In genomic region chr2:226667736-226668135, GRCh38 we compare ENCODE assay signal across 28 cellular contexts.
"Had no signal": no experiment of that assay in that cellular context is flagged by ENCODE, and none has a peak within 500 bp of the region (broad histone marks: within the 10 kb centered on the region; RNA-seq: fewer than 3 reads in every experiment).

No MANE protein-coding gene starts in this region.

- H3K27me3 ChIP-seq: ascending aorta had no signal

- DNase-seq: activated CD4-positive, alpha-beta memory T cell treated with anti-CD3 and anti-CD28 coated beads, Interleukin-2, amount 10 ng/mL, durations not matched to agents 7 days and 5 days; activated CD4-positive, alpha-beta T cell treated with anti-CD3 and anti-CD28 coated beads for 36 hours; activated CD4-positive, alpha-beta T cell treated with anti-CD3 and anti-CD28 coated beads, Interleukin-2, amount 10 ng/mL, durations not matched to agents 7 days and 5 days; activated CD4-positive, alpha-beta T cell treated with anti-CD3 and anti-CD28 coated beads, Interleukin-2, amount 50 U/mL, for 4 hours; activated CD4-positive, CD25-positive, alpha-beta regulatory T cell; activated CD4-positive, CD25-positive, alpha-beta regulatory T cell treated with anti-CD3 and anti-CD28 coated beads, Interleukin-2, amount 50 U/mL, for 72 hours; activated CD8-positive, alpha-beta memory T cell treated with anti-CD3 and anti-CD28 coated beads, Interleukin-2, amount 50 U/mL, for 48 hours; activated gamma-delta T cell; activated naive CD4-positive, alpha-beta T cell; activated naive CD4-positive, alpha-beta T cell treated with anti-CD3 and anti-CD28 coated beads, Interleukin-2, amount 10 ng/mL, durations not matched to agents 7 days and 5 days; activated naive CD8-positive, alpha-beta T cell treated with anti-CD3 and anti-CD28 coated beads, Interleukin-2, amount 10 ng/mL, durations not matched to agents 7 days and 5 days; activated T-cell treated with anti-CD3 and anti-CD28 coated beads for 4 hours; activated T-cell treated with anti-CD3 and anti-CD28 coated beads, Interleukin-2, amount 50 U/mL, for 24 hours; activated T-cell treated with anti-CD3 and anti-CD28 coated beads, Interleukin-2, amount 50 U/mL, for 72 hours; dorsolateral prefrontal cortex; effector memory CD4-positive, alpha-beta T cell; endodermal cell; foreskin fibroblast; T-helper 2 cell had no signal

- H3K36me3 Mint-ChIP-seq: activated naive CD4-positive, alpha-beta T cell treated with anti-CD3 and anti-CD28 coated beads, Interleukin-2, amount 10 ng/mL, durations not matched to agents 7 days and 5 days; activated naive CD4-positive, alpha-beta T cell treated with anti-CD3 and anti-CD28 coated beads, Interleukin-2, amount 50 U/mL, for 72 hours; activated naive CD8-positive, alpha-beta T cell treated with anti-CD3 and anti-CD28 coated beads, Interleukin-2, amount 10 ng/mL, durations not matched to agents 7 days and 5 days; brain had no signal

- H3K9me3 ChIP-seq: ascending aorta had no signal

- H3K4me1 Mint-ChIP-seq: activated CD4-positive, alpha-beta memory T cell treated with anti-CD3 and anti-CD28 coated beads, Interleukin-2, amount 10 ng/mL, durations not matched to agents 7 days and 5 days; activated CD4-positive, alpha-beta T cell treated with anti-CD3 and anti-CD28 coated beads for 36 hours; activated CD4-positive, alpha-beta T cell treated with anti-CD3 and anti-CD28 coated beads, Interleukin-2, amount 10 ng/mL, durations not matched to agents 7 days and 5 days; activated naive CD4-positive, alpha-beta T cell treated with anti-CD3 and anti-CD28 coated beads, Interleukin-2, amount 10 ng/mL, durations not matched to agents 7 days and 5 days; activated naive CD8-positive, alpha-beta T cell treated with anti-CD3 and anti-CD28 coated beads, Interleukin-2, amount 10 ng/mL, durations not matched to agents 7 days and 5 days; central memory CD8-positive, alpha-beta T cell had no signal

- H3K9me3 Mint-ChIP-seq: activated CD4-positive, alpha-beta memory T cell treated with anti-CD3 and anti-CD28 coated beads, Interleukin-2, amount 10 ng/mL, durations not matched to agents 7 days and 5 days; activated CD4-positive, alpha-beta T cell treated with anti-CD3 and anti-CD28 coated beads, Interleukin-2, amount 10 ng/mL, durations not matched to agents 7 days and 5 days; activated naive CD4-positive, alpha-beta T cell treated with anti-CD3 and anti-CD28 coated beads, Interleukin-2, amount 10 ng/mL, durations not matched to agents 7 days and 5 days; activated T-cell treated with anti-CD3 and anti-CD28 coated beads, Interleukin-2, amount 50 U/mL, for 24 hours; activated T-cell treated with anti-CD3 and anti-CD28 coated beads, Interleukin-2, amount 50 U/mL, for 72 hours; central memory CD8-positive, alpha-beta T cell; dendritic cell treated with granulocyte-macrophage colony-stimulating factor and Interleukin-4, amounts not matched to agents 40 ng/mL and 50 ng/mL, for 4 days; endodermal cell had no signal

- H3K4me3 ChIP-seq: ascending aorta, coronary artery, dorsolateral prefrontal cortex had no signal

- H3K4me3 Mint-ChIP-seq: activated CD4-positive, alpha-beta memory T cell treated with anti-CD3 and anti-CD28 coated beads, Interleukin-2, amount 10 ng/mL, durations not matched to agents 7 days and 5 days; activated CD4-positive, alpha-beta T cell treated with anti-CD3 and anti-CD28 coated beads for 36 hours; activated CD4-positive, alpha-beta T cell treated with anti-CD3 and anti-CD28 coated beads, Interleukin-2, amount 10 ng/mL, durations not matched to agents 7 days and 5 days; activated naive CD4-positive, alpha-beta T cell treated with anti-CD3 and anti-CD28 coated beads, Interleukin-2, amount 10 ng/mL, durations not matched to agents 7 days and 5 days; activated naive CD8-positive, alpha-beta T cell treated with anti-CD3 and anti-CD28 coated beads, Interleukin-2, amount 10 ng/mL, durations not matched to agents 7 days and 5 days; activated T-cell treated with anti-CD3 and anti-CD28 coated beads, Interleukin-2, amount 50 U/mL, for 24 hours; activated T-cell treated with anti-CD3 and anti-CD28 coated beads, Interleukin-2, amount 50 U/mL, for 72 hours; brain; central memory CD8-positive, alpha-beta T cell; dendritic cell treated with granulocyte-macrophage colony-stimulating factor and Interleukin-4, amounts not matched to agents 40 ng/mL and 50 ng/mL, for 4 days; endodermal cell had no signal

- H3K36me3 ChIP-seq: ascending aorta had no signal

- H3K27ac Mint-ChIP-seq: activated CD4-positive, alpha-beta memory T cell treated with anti-CD3 and anti-CD28 coated beads, Interleukin-2, amount 10 ng/mL, durations not matched to agents 7 days and 5 days; activated CD4-positive, alpha-beta T cell treated with anti-CD3 and anti-CD28 coated beads for 36 hours; activated CD4-positive, alpha-beta T cell treated with anti-CD3 and anti-CD28 coated beads, Interleukin-2, amount 10 ng/mL, durations not matched to agents 7 days and 5 days; activated naive CD4-positive, alpha-beta T cell treated with anti-CD3 and anti-CD28 coated beads, Interleukin-2, amount 10 ng/mL, durations not matched to agents 7 days and 5 days; activated naive CD4-positive, alpha-beta T cell treated with anti-CD3 and anti-CD28 coated beads, Interleukin-2, amount 50 U/mL, for 72 hours; activated naive CD8-positive, alpha-beta T cell treated with anti-CD3 and anti-CD28 coated beads, Interleukin-2, amount 10 ng/mL, durations not matched to agents 7 days and 5 days; activated T-cell treated with anti-CD3 and anti-CD28 coated beads, Interleukin-2, amount 50 U/mL, for 24 hours; activated T-cell treated with anti-CD3 and anti-CD28 coated beads, Interleukin-2, amount 50 U/mL, for 72 hours; dendritic cell treated with granulocyte-macrophage colony-stimulating factor and Interleukin-4, amounts not matched to agents 40 ng/mL and 50 ng/mL, for 4 days; endodermal cell had no signal

- FAIRE-seq: bronchial epithelial cell, frontal cortex had no signal

- H3K4me1 ChIP-seq: ascending aorta had no signal

- H3K27me3 Mint-ChIP-seq: brain had no signal

- ATAC-seq: activated CD4-positive, alpha-beta T cell treated with anti-CD3 and anti-CD28 coated beads for 36 hours; activated naive CD4-positive, alpha-beta T cell treated with anti-CD3 and anti-CD28 coated beads, Interleukin-2, amount 50 U/mL, for 72 hours; activated T-cell treated with anti-CD3 and anti-CD28 coated beads, Interleukin-2, amount 50 U/mL, for 72 hours; esophagus mucosa had no signal

- H3K27ac ChIP-seq: ascending aorta, coronary artery, dorsolateral prefrontal cortex had no signal
